Comparison of ENCODE assay signal across 23 cellular contexts in the genomic region with DNA sequence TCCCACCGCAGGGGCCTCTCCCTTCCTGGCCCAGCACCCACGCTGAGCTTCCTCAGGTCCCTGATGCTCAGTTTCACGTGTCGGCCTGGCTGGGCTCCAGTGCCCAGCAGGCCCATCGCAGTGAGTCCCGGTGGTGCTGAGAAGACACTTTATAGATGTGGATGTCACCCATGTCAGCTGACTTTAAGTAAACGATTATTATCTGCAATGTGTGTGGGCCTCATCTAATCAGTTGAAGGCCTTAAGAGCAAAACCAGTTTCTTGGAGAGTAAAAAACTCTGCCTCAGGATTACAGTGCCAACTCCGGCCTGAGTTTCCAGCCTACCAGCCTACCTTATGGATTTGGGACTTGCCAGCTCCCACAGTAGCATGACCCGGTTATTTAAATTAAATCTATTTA. TPM values are rescaled to one million over a fixed set of nuclear protein-coding genes. Genes with fewer than 3 reads are reported as not detected.
"Had no signal": no experiment of that assay in that cellular context is flagged by ENCODE, and none has a peak within 500 bp of the region (broad histone marks: within the 10 kb centered on the region; RNA-seq: fewer than 3 reads in every experiment).

No MANE protein-coding gene starts in this region.

- H3K27ac Mint-ChIP-seq: naive thymus-derived CD4-positive, alpha-beta T cell had no signal

- H3K27me3 Mint-ChIP-seq: naive thymus-derived CD4-positive, alpha-beta T cell had no signal

- DNase-seq: dermis blood vessel endothelial cell; dorsolateral prefrontal cortex; effector CD4-positive, alpha-beta T cell; effector memory CD4-positive, alpha-beta T cell; erythroblast; esophagus squamous epithelium; foreskin fibroblast; foreskin melanocyte; gastrocnemius medialis; glutamatergic neuron; head of caudate nucleus; heart right ventricle; hippocampal formation; left cardiac atrium; left lung; left ventricle myocardium superior; lower lobe of right lung; mesendoderm; midbrain; naive thymus-derived CD4-positive, alpha-beta T cell had no signal

- H3K4me3 Mint-ChIP-seq: naive thymus-derived CD4-positive, alpha-beta T cell had no signal

- ATAC-seq: esophagus mucosa; gastrocnemius medialis; heart right ventricle; left cardiac atrium; left lung; left ventricle myocardium superior; lower lobe of right lung; naive thymus-derived CD4-positive, alpha-beta T cell had no signal

RNA-seq across cellular contexts. Expression of gene SMIM17, which starts 17.3 kb away (rescaled TPM):
- total RNA-seq: esophagus mucosa, left lung, left ventricle myocardium superior, lower leg skin, lower lobe of right lung, mononuclear cell had no signal
